ENCODE assay signal across 6 cellular contexts in the genomic region with DNA sequence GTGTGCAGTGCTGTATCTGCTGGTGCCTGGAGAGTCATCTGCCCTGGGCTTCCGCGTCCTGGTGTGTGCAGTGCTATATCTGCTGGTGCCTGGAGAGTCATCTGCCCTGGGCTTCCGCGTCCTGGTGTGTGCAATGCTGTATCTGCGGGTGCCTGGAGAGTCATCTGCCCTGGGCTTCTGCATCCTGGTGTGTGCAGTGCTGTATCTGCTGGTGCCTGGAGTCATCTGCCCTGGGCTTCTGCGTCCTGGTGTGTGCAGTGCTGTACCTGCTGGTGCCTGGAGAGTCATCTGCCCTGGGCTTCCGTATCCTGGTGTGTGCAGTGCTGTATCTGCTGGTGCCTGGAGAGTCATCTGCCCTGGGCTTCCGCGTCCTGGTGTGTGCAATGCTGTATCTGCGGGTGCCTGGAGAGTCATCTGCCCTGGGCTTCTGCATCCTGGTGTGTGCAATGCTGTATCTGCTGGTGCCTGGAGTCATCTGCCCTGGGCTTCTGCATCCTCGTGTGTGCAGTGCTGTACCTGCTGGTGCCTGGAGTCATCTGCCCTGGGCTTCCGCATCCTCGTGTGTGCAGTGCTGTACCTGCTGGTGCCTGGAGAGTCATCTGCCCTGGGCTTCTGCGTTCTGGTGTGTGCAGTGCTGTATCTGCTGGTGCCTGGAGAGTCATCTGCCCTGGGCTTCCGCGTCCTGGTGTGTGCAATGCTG. TPM values are rescaled to one million over a fixed set of nuclear protein-coding genes. Genes with fewer than 3 reads are reported as not detected.
DNase-seq lines count a peak whose midpoint lies in the region; ATAC-seq and TF ChIP-seq lines count a peak whose summit lies in the region.
"Not testable (repeated sequence)": the region's sequence is repeated elsewhere in the genome, so short reads cannot be mapped to it uniquely, and the experiment has no call there.

No MANE protein-coding gene starts in this region.

- TF ChIP-seq POLR2A in transverse colon (IDR thresholded peaks at IDR 0.05): not testable (repeated sequence)

- H3K36me3 ChIP-seq in OCI-LY7 (ENCODE audit: insufficient read depth, low read length): peaks cover 21% of the 10 kb centered on the region; the same call in 1 of the 2 replicates
- H3K36me3 ChIP-seq in transverse colon: not testable (repeated sequence)

- not testable (repeated sequence) for BruUV-seq in OCI-LY7 (replicated peaks; lab: Mats Ljungman, UMichigan)

- not testable (repeated sequence) for ATAC-seq in Right ventricle myocardium inferior, left ventricle myocardium superior

- CTCF ChIA-PET in OCI-LY7 (lab: Charles Lee; ENCODE audit: unreplicated experiment): interaction anchor here (0.8 kb wide), 1 partner anchor 19 kb away, joined by 5 read pairs; no protein-coding TSS in a partner anchor

- peaks cover 98% of the 10 kb centered on the region for H3K4me1 ChIP-seq in OCI-LY7 (ENCODE audit: insufficient read depth, low read length, poor library complexity, severe bottlenecking)
- H3K4me1 ChIP-seq in transverse colon: peaks cover 0 to 27% (median 17%) of the 10 kb centered on the region in 4 donors

- not testable (repeated sequence) for H3K4me3 ChIP-seq in OCI-LY7 (ENCODE audit: low read depth, low read length, poor library complexity, severe bottlenecking); transverse colon

- not testable (repeated sequence) for TF ChIP-seq CTCF in OCI-LY7 (conservative IDR thresholded peaks at IDR 0.05; ENCODE audit: low read length); transverse colon (IDR thresholded peaks at IDR 0.05)

- intact Hi-C loops in OCI-LY7 (cut with micrococcal nuclease; ENCODE audit: unreplicated experiment); Right ventricle myocardium inferior (cut with DNase I); left ventricle myocardium superior (cut with micrococcal nuclease); posterior vena cava (cut with DNase I); transverse colon (cut with DNase I; ENCODE audit: low total_unique reads): not testable (repeated sequence)

- not testable (repeated sequence) for H3K4me2 ChIP-seq in OCI-LY7 (ENCODE audit: low read length)

- H3K9me2 ChIP-seq in OCI-LY7 (ENCODE audit: insufficient read depth, low read length): not testable (repeated sequence)

- WGBS in transverse colon (ENCODE audit: low coverage in 1 of 2), 2 donors: 60 to 82% methylated on average over 1 to 16 of the region's 16 CpGs

- not testable (repeated sequence) for H4K20me1 ChIP-seq in OCI-LY7 (ENCODE audit: insufficient read depth, low read length)

- H2AFZ ChIP-seq in OCI-LY7 (ENCODE audit: low read length): not testable (repeated sequence)

- not testable (repeated sequence) for H3K27me3 ChIP-seq in transverse colon

- TF ChIP-seq EP300 in transverse colon (IDR thresholded peaks at IDR 0.05; ENCODE audit: low read depth): not testable (repeated sequence)

- not testable (repeated sequence) for H3K9me3 ChIP-seq in OCI-LY7 (ENCODE audit: low read length); transverse colon

- in situ Hi-C loops in transverse colon (cut with MboI; ENCODE audit: low pct_ligation_motif_present in 1 of 4, low pct_unique_long_range_greater_than_20kb in 1 of 4, low sequenced_read_pairs in 3 of 4): not testable (repeated sequence)

- H3K27ac ChIP-seq in OCI-LY7 (ENCODE audit: low read depth, low read length, poor library complexity, severe bottlenecking): peak overlapping the region; percentile 96
- not testable (repeated sequence) for H3K27ac ChIP-seq in transverse colon

- H3K79me2 ChIP-seq in OCI-LY7 (ENCODE audit: insufficient read depth, low read depth, low read length): peaks cover 66% of the 10 kb centered on the region

- not testable (repeated sequence) for DNase-seq in OCI-LY7 (ENCODE audit: low spot score)
- DNase-seq in activated CD4-positive, CD25-positive, alpha-beta regulatory T cell treated with anti-CD3 and anti-CD28 coated beads, Interleukin-2, amount 50 U/mL, for 72 hours: peak; percentile 29
- DNase-seq in Right ventricle myocardium inferior (ENCODE audit: missing footprints) (peak; percentile 16), left ventricle myocardium superior (peak; percentile 17), posterior vena cava (ENCODE audit: low spot score) (peak; percentile 55), transverse colon (peak; percentile 1)

- POLR2A ChIA-PET in OCI-LY7 (lab: Charles Lee): interaction anchor here (0.8 to 4.8 kb wide), 9 partner anchors 9 to 65 kb away, joined by 3 to 180 read pairs (median 5); partner anchors contain the start of gene IRF4

RNA-seq across cellular contexts. Expression of gene DUSP22, which starts 33.0 kb away (rescaled TPM):
- total RNA-seq in OCI-LY7 (2014; rRNA removed; shearing (Covaris generic)): 133 and 149 TPM in 2 replicates
- total RNA-seq in OCI-LY7 (2022) (171 and 215 TPM in 2 replicates), Right ventricle myocardium inferior (50.0 TPM), left ventricle myocardium superior (50.4 TPM), posterior vena cava (10 to 100 TPM; 45.7 to 51.8 TPM), transverse colon (100 to 1,000 TPM in 1 of 4 donors, 10 to 100 TPM in 3; 35.4 to 213 (median 49.5) TPM)
